Comparison of ENCODE assay signal across 7 cellular contexts in genomic region chr6:49463612-49463967, GRCh38. TPM values are rescaled to one million over a fixed set of nuclear protein-coding genes. Genes with fewer than 3 reads are reported as not detected.
DNase-seq lines count a peak whose midpoint lies in the region; ATAC-seq and TF ChIP-seq lines count a peak whose summit lies in the region.

No MANE protein-coding gene starts in this region.

- H3K27ac ChIP-seq in right lobe of liver: peak overlapping the region in 2 of 3 donors; percentile 77 to 95
- no peak overlapping the region for H3K27ac ChIP-seq in urinary bladder (ENCODE audit: low read depth)

- peaks cover 0 to 27% (median 0%) of the 10 kb centered on the region in 4 donors for H3K4me1 ChIP-seq in right lobe of liver
- H3K4me1 ChIP-seq in urinary bladder (ENCODE audit: insufficient read depth): no peaks in the 10 kb centered on the region

- peaks cover 15 to 20% of the 10 kb centered on the region in 2 donors for H3K36me3 Mint-ChIP-seq in activated naive CD4-positive, alpha-beta T cell treated with anti-CD3 and anti-CD28 coated beads, Interleukin-2, amount 50 U/mL, for 72 hours

- H3K4me3 ChIP-seq in right lobe of liver (peak overlapping the region; percentile 76 to 83 (median 77)), urinary bladder (ENCODE audit: low read depth, low read length) (peak overlapping the region; percentile 76)

- DNase-seq in activated naive CD4-positive, alpha-beta T cell treated with anti-CD3 and anti-CD28 coated beads, Interleukin-2, amount 50 U/mL, for 72 hours (ENCODE audit: low spot score in 2 of 2): no peak
- DNase-seq in right lobe of liver (no peak), NCI-H2171 treated with DMSO at 0.1 percent for 48 hours (lab: John Stamatoyannopoulos, UW) (no peak), 8988T (no peak)

- intact Hi-C loops in right lobe of liver (cut with DNase I): no loop called here

- H3K36me3 ChIP-seq in right lobe of liver: peaks cover 0 to 8% (median under 1%) of the 10 kb centered on the region in 4 donors
- peaks cover 2% of the 10 kb centered on the region for H3K36me3 ChIP-seq in urinary bladder (ENCODE audit: insufficient read depth)

- no peaks in the 10 kb centered on the region for H3K9me3 Mint-ChIP-seq in activated naive CD4-positive, alpha-beta T cell treated with anti-CD3 and anti-CD28 coated beads, Interleukin-2, amount 50 U/mL, for 72 hours

- no peak for TF ChIP-seq POLR2A in right lobe of liver (IDR thresholded peaks at IDR 0.05)

- ATAC-seq in GM18907 (IDR thresholded peaks at IDR 0.05; ENCODE audit: unreplicated experiment) (peak; percentile 6), HG02973 (IDR thresholded peaks at IDR 0.05; ENCODE audit: unreplicated experiment) (peak; percentile 2), right lobe of liver (no peak)
- peak; percentile 2 to 5 for ATAC-seq in activated naive CD4-positive, alpha-beta T cell treated with anti-CD3 and anti-CD28 coated beads, Interleukin-2, amount 50 U/mL, for 72 hours

- WGBS in right lobe of liver (ENCODE audit: insufficient coverage, low coverage, low lambda C conversion rate, missing lambda C conversion rate): 0% methylated on average over 4 of the region's 4 CpGs
- WGBS in urinary bladder: 2% methylated on average over 4 of the region's 4 CpGs

- H3K9me3 ChIP-seq in right lobe of liver: no peaks in the 10 kb centered on the region

- no peaks in the 10 kb centered on the region for H3K27me3 ChIP-seq in right lobe of liver

- TF ChIP-seq CTCF in right lobe of liver (IDR thresholded peaks at IDR 0.05): no peak

- H3K27ac Mint-ChIP-seq in activated naive CD4-positive, alpha-beta T cell treated with anti-CD3 and anti-CD28 coated beads, Interleukin-2, amount 50 U/mL, for 72 hours: peak overlapping the region; percentile 96 to 99

RNA-seq across cellular contexts. Expression of gene CENPQ, which starts 0.4 kb away (rescaled TPM):
- 10 to 100 TPM; 12.3 to 17.4 TPM for total RNA-seq in activated naive CD4-positive, alpha-beta T cell treated with anti-CD3 and anti-CD28 coated beads, Interleukin-2, amount 50 U/mL, for 72 hours
- total RNA-seq in right lobe of liver: 1 to 10 TPM in 4 of 6 experiments, under 1 TPM in 2; 0.49 to 3.6 (median 1.1) TPM
- 15.9 TPM for total RNA-seq in urinary bladder
- polyA plus RNA-seq in urinary bladder: 6.8 TPM

RNA-seq across cellular contexts. Expression of gene MMUT, which starts 0.5 kb away (rescaled TPM):
- 10 to 100 TPM; 14.3 to 24.6 TPM for total RNA-seq in activated naive CD4-positive, alpha-beta T cell treated with anti-CD3 and anti-CD28 coated beads, Interleukin-2, amount 50 U/mL, for 72 hours
- total RNA-seq in right lobe of liver (100 to 1,000 TPM in 1 of 6 experiments, 10 to 100 TPM in 5; 24.7 to 108 (median 63.9) TPM), urinary bladder (23.4 TPM)
- 21.5 TPM for polyA plus RNA-seq in urinary bladder

RNA-seq across cellular contexts. Expression of gene GLYATL3, which starts 36.1 kb away (rescaled TPM):
- not detected for total RNA-seq in activated naive CD4-positive, alpha-beta T cell treated with anti-CD3 and anti-CD28 coated beads, Interleukin-2, amount 50 U/mL, for 72 hours
- total RNA-seq in right lobe of liver (under 1 TPM in 2 of 6 experiments, not detected in 4; 0.44 to 0.48 TPM), urinary bladder (not detected)
- not detected for polyA plus RNA-seq in urinary bladder

Comparison
In these comparisons a context has a peak if more than half of its experiments do, and no peak if none do; other contexts are left out.
1. ATAC-seq: peak in GM18907 (single experiment), HG02973 (single experiment) and activated naive CD4-positive, alpha-beta T cell treated with anti-CD3 and anti-CD28 coated beads, Interleukin-2, amount 50 U/mL, for 72 hours (2 of 2); none in right lobe of liver (0 of 4).